In the genomic region with DNA sequence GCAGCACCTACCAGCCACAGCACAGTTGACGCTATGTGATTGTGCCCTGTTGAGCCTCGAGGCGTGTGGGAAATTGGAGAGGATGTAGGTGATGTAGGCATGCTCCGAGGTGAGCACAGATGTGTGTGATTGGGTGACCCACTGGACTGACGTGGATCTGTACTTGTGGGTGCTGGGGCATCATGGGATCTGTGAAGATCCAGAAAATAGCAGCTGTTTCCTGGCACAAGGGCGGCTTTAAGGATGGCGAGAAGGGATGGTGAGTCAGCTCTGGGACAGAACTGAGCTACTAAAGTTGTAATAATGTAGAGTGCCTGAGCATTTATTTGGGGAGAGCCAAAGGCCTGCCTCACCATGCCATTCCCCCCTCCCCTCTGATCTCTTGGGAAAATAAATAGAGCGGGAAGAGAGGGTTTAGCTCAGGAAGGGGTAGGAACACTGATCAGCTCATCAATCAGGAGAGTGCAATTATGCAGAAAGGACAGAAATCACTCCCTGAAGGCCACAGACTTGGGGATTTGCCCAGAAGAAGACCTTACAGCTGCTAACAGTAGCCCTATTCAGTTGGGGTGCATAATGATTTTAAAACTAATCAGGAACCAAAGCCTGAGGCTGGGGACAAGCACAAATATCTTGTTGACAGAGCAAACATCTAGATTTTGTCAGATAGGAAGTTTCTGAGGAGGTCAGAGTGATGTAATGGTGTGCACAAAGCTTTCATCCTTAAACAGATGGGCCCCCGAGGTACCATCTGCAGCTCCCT, we compare ENCODE assay signal across 1 cellular context.
TF ChIP-seq lines count a peak whose summit lies in the region.

No MANE protein-coding gene starts in this region.

TF ChIP-seq in IMR-90, 13 proteins besides CTCF, POLR2A, EP300 and RAD21:
- TF ChIP-seq BHLHE40 (IDR thresholded peaks at IDR 0.05; ENCODE audit: low read depth, low read length) (no peak), RCOR1 (IDR thresholded peaks at IDR 0.05; ENCODE audit: insufficient replicate concordance, low read length) (no peak), MAZ (IDR thresholded peaks at IDR 0.05; ENCODE audit: borderline replicate concordance, low read depth, low read length) (no peak), FOS (IDR thresholded peaks at IDR 0.05; ENCODE audit: low read depth, low read length) (no peak), CHD1 (IDR thresholded peaks at IDR 0.05; ENCODE audit: low read depth, low read length) (no peak), SMC3 (IDR thresholded peaks at IDR 0.05; ENCODE audit: low read depth, low read length) (no peak), MXI1 (IDR thresholded peaks at IDR 0.05; ENCODE audit: borderline replicate concordance, low read depth, low read length) (no peak), RFX5 (IDR thresholded peaks at IDR 0.05; ENCODE audit: low read depth, low read length) (no peak), CEBPB (IDR thresholded peaks at IDR 0.05; ENCODE audit: low read depth, low read length) (no peak), MAFK (IDR thresholded peaks at IDR 0.05; ENCODE audit: low read depth, low read length) (no peak), NFE2L2 (IDR thresholded peaks at IDR 0.05; ENCODE audit: low read depth, low read length) (no peak)
- TF ChIP-seq, protein P1, sequence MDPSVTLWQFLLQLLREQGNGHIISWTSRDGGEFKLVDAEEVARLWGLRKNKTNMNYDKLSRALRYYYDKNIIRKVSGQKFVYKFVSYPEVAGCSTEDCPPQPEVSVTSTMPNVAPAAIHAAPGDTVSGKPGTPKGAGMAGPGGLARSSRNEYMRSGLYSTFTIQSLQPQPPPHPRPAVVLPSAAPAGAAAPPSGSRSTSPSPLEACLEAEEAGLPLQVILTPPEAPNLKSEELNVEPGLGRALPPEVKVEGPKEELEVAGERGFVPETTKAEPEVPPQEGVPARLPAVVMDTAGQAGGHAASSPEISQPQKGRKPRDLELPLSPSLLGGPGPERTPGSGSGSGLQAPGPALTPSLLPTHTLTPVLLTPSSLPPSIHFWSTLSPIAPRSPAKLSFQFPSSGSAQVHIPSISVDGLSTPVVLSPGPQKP (IDR thresholded peaks at IDR 0.05; ENCODE audit: borderline replicate concordance, low read depth, low read length), result no peak
- TF ChIP-seq, protein P2, sequence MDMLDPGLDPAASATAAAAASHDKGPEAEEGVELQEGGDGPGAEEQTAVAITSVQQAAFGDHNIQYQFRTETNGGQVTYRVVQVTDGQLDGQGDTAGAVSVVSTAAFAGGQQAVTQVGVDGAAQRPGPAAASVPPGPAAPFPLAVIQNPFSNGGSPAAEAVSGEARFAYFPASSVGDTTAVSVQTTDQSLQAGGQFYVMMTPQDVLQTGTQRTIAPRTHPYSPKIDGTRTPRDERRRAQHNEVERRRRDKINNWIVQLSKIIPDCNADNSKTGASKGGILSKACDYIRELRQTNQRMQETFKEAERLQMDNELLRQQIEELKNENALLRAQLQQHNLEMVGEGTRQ (IDR thresholded peaks at IDR 0.05; ENCODE audit: low read depth, low read length), result no peak
